Comparison of ENCODE assay signal across 8 cellular contexts in genomic region chr3:136196401-136197158, GRCh38. TPM values are rescaled to one million over a fixed set of nuclear protein-coding genes. Genes with fewer than 3 reads are reported as not detected.
DNase-seq lines count a peak whose midpoint lies in the region; ATAC-seq and TF ChIP-seq lines count a peak whose summit lies in the region.

No MANE protein-coding gene starts in this region.

- H3K9ac ChIP-seq in BLaER1 (peak overlapping the region; percentile 98), colonic mucosa (ENCODE audit: low read depth in 2 of 2, low read length in 2 of 2) (peak overlapping the region; percentile 87 to 89)

- intact Hi-C loops in colonic mucosa (cut with DNase I): loop anchor here (5.0 kb wide), 1 partner anchor 556 kb away; the partner anchor contains the start of gene STAG1

- no peak for TF ChIP-seq CTCF in colonic mucosa (IDR thresholded peaks at IDR 0.05)

- peak overlapping the region; percentile 99 for H3K27ac ChIP-seq in BLaER1
- peak overlapping the region; percentile 98 for H3K27ac ChIP-seq in colonic mucosa
- peak overlapping the region; percentile 99 for H3K27ac ChIP-seq in layer of hippocampus (ENCODE audit: low read depth, low read length)

- H3K9me3 ChIP-seq in BLaER1: peaks cover 17% of the 10 kb centered on the region
- no peaks in the 10 kb centered on the region for H3K9me3 ChIP-seq in colonic mucosa

- no peaks in the 10 kb centered on the region for H3K36me3 ChIP-seq in BLaER1
- no peaks in the 10 kb centered on the region for H3K36me3 ChIP-seq in colonic mucosa

- H3K4me1 ChIP-seq in BLaER1: peaks cover 27% of the 10 kb centered on the region
- peaks cover 7% of the 10 kb centered on the region for H3K4me1 ChIP-seq in colonic mucosa

- H3K4me3 ChIP-seq in BLaER1: peak overlapping the region; percentile 95
- peak overlapping the region; percentile 72 for H3K4me3 ChIP-seq in colonic mucosa

- H3K27me3 ChIP-seq in BLaER1 (no peaks in the 10 kb centered on the region), colonic mucosa (no peaks in the 10 kb centered on the region), layer of hippocampus (ENCODE audit: control insufficient read depth, insufficient read depth, low read length) (no peaks in the 10 kb centered on the region)

- peaks cover 40% of the 10 kb centered on the region for H4K20me1 ChIP-seq in BLaER1

- ATAC-seq in GM19324 (IDR thresholded peaks at IDR 0.05; ENCODE audit: low FRiP score, unreplicated experiment): peak; percentile 76
- ATAC-seq in HG03460 (IDR thresholded peaks at IDR 0.05; ENCODE audit: unreplicated experiment): peak; percentile 62

- H3K4me2 ChIP-seq in BLaER1: peak overlapping the region; percentile 89

- peak; percentile 99 for DNase-seq in NCI-H524 treated with DMSO at 0.1 percent for 48 hours (lab: John Stamatoyannopoulos, UW)
- DNase-seq in activated CD4-positive, alpha-beta T cell treated with anti-CD3 and anti-CD28 coated beads for 48 hours: peak; percentile 100
- peak; percentile 99 for DNase-seq in colonic mucosa
- peak; percentile 100 for DNase-seq in stimulated activated CD4-positive, alpha-beta T cell treated with anti-CD3 and anti-CD28 coated beads, Interleukin-1b, Interleukin-23, amount 100 ng/mL, for 24 hours (ENCODE audit: low read depth in 4 of 4, low spot score in 1 of 4)

RNA-seq across cellular contexts. Expression of gene MSL2, which starts 0.4 kb away (rescaled TPM):
- total RNA-seq in colonic mucosa: 10 to 100 TPM; 23.5 to 31.0 TPM

RNA-seq across cellular contexts. Expression of gene PCCB, which starts 53.6 kb away (rescaled TPM):
- total RNA-seq in colonic mucosa: 10 to 100 TPM; 60.0 to 67.0 TPM

Comparison
In these comparisons a context has a peak if more than half of its experiments do, and no peak if none do; other contexts are left out.
1. Peak in every context shown above with its lines: DNase-seq, ATAC-seq, H3K4me3 ChIP-seq and H3K27ac ChIP-seq.